9 cellular contexts compared by ENCODE assay signal in genomic region chr2:67476808-67477790, GRCh38.
DNase-seq lines count a peak whose midpoint lies in the region; ATAC-seq and TF ChIP-seq lines count a peak whose summit lies in the region.
"Had no signal": no experiment of that assay in that cellular context is flagged by ENCODE, and none has a peak within 500 bp of the region (broad histone marks: within the 10 kb centered on the region; RNA-seq: fewer than 3 reads in every experiment).

No MANE protein-coding gene starts in this region.

- no peaks in the 10 kb centered on the region for H3K36me3 ChIP-seq in breast epithelium

- ATAC-seq in HG02623 (IDR thresholded peaks at IDR 0.05; ENCODE audit: unreplicated experiment) (no peak), natural killer cell (no peak)

- H3K27me3 Mint-ChIP-seq in MCF 10A (ENCODE audit: insufficient read depth, unreplicated experiment) (no peaks in the 10 kb centered on the region), mesothelial cell of epicardium (ENCODE audit: low read depth) (no peaks in the 10 kb centered on the region), natural killer cell (ENCODE audit: low read depth in 2 of 2) (peaks cover 11 to 54% of the 10 kb centered on the region in 2 donors)
- no peaks in the 10 kb centered on the region for H3K27me3 Mint-ChIP-seq in activated naive CD4-positive, alpha-beta T cell treated with anti-CD3 and anti-CD28 coated beads, Interleukin-2, amount 10 ng/mL, durations not matched to agents 7 days and 5 days

- no TSS peak for BruUV-seq in MCF 10A (replicated peaks; lab: Mats Ljungman, UMichigan)

- no peaks in the 10 kb centered on the region for H3K36me3 Mint-ChIP-seq in MCF 10A (ENCODE audit: insufficient read depth, unreplicated experiment)
- peaks cover 2% of the 10 kb centered on the region for H3K36me3 Mint-ChIP-seq in mesothelial cell of epicardium
- H3K36me3 Mint-ChIP-seq in activated naive CD4-positive, alpha-beta T cell treated with anti-CD3 and anti-CD28 coated beads, Interleukin-2, amount 10 ng/mL, durations not matched to agents 7 days and 5 days, result no peaks in the 10 kb centered on the region
- no peaks in the 10 kb centered on the region for H3K36me3 Mint-ChIP-seq in natural killer cell
- H3K36me3 Mint-ChIP-seq: activated naive CD4-positive, alpha-beta T cell treated with anti-CD3 and anti-CD28 coated beads, Interleukin-2, amount 50 U/mL, for 24 hours had no signal

- H3K4me3 Mint-ChIP-seq in MCF 10A (ENCODE audit: unreplicated experiment) (no peak overlapping the region), mesothelial cell of epicardium (no peak overlapping the region), natural killer cell (no peak overlapping the region)
- H3K4me3 Mint-ChIP-seq in activated naive CD4-positive, alpha-beta T cell treated with anti-CD3 and anti-CD28 coated beads, Interleukin-2, amount 10 ng/mL, durations not matched to agents 7 days and 5 days, result no peak overlapping the region
- H3K4me3 Mint-ChIP-seq: activated naive CD4-positive, alpha-beta T cell treated with anti-CD3 and anti-CD28 coated beads, Interleukin-2, amount 50 U/mL, for 24 hours had no signal

- intact Hi-C loops in MCF 10A (cut with micrococcal nuclease) (loop anchor here (1.0 to 5.0 kb wide), 8 partner anchors 154 to 1045 kb away; no protein-coding TSS in a partner anchor), breast epithelium (cut with DNase I; ENCODE audit: low total_unique reads) (no loop called here), natural killer cell (cut with micrococcal nuclease) (no loop called here)

- no peaks in the 10 kb centered on the region for H3K9me3 Mint-ChIP-seq in MCF 10A (ENCODE audit: unreplicated experiment)
- H3K9me3 Mint-ChIP-seq in mesothelial cell of epicardium, result no peaks in the 10 kb centered on the region
- no peaks in the 10 kb centered on the region for H3K9me3 Mint-ChIP-seq in activated naive CD4-positive, alpha-beta T cell treated with anti-CD3 and anti-CD28 coated beads, Interleukin-2, amount 10 ng/mL, durations not matched to agents 7 days and 5 days
- H3K9me3 Mint-ChIP-seq in natural killer cell, result no peaks in the 10 kb centered on the region

- H3K27ac ChIP-seq in breast epithelium, result no peak overlapping the region

- POLR2A ChIA-PET in MCF 10A (lab: Yijun Ruan, JAX), result interaction anchor here (0.6 to 2.1 kb wide), 6 partner anchors 13 to 1043 kb away, joined by 3 to 10 read pairs (median 6); partner anchors contain the start of gene MEIS1

- no peaks in the 10 kb centered on the region for H3K27me3 ChIP-seq in breast epithelium

- no peaks in the 10 kb centered on the region for H3K4me1 ChIP-seq in breast epithelium

- no peak overlapping the region for H3K4me3 ChIP-seq in breast epithelium

- DNase-seq in MCF 10A (ENCODE audit: unreplicated experiment) (peak; percentile 56), breast epithelium (ENCODE audit: low spot score in 2 of 2) (no peak), NCI-H526 (lab: John Stamatoyannopoulos, UW) (peak; percentile 49 to 64), dedifferentiated amniotic fluid mesenchymal stem cell (ENCODE audit: extremely low spot score) (peak; percentile 43), mesothelial cell of epicardium (ENCODE audit: low spot score in 2 of 2, unreplicated experiment in 2 of 2) (no peak), natural killer cell (no peak)
- no peak for DNase-seq in activated naive CD4-positive, alpha-beta T cell treated with anti-CD3 and anti-CD28 coated beads, Interleukin-2, amount 10 ng/mL, durations not matched to agents 7 days and 5 days

- H3K4me1 Mint-ChIP-seq in MCF 10A (ENCODE audit: insufficient read depth, unreplicated experiment), result no peaks in the 10 kb centered on the region
- peaks cover 42% of the 10 kb centered on the region for H3K4me1 Mint-ChIP-seq in mesothelial cell of epicardium
- H3K4me1 Mint-ChIP-seq in activated naive CD4-positive, alpha-beta T cell treated with anti-CD3 and anti-CD28 coated beads, Interleukin-2, amount 10 ng/mL, durations not matched to agents 7 days and 5 days, result no peaks in the 10 kb centered on the region
- H3K4me1 Mint-ChIP-seq in natural killer cell, result no peaks in the 10 kb centered on the region
- H3K4me1 Mint-ChIP-seq: activated naive CD4-positive, alpha-beta T cell treated with anti-CD3 and anti-CD28 coated beads, Interleukin-2, amount 50 U/mL, for 24 hours had no signal

- TF ChIP-seq POLR2A in breast epithelium (IDR thresholded peaks at IDR 0.05), result no peak

- no peaks in the 10 kb centered on the region for H3K9me3 ChIP-seq in breast epithelium

- TF ChIP-seq CTCF in MCF 10A (IDR thresholded peaks at IDR 0.05; ENCODE audit: unreplicated experiment) (peak; percentile 50), breast epithelium (IDR thresholded peaks at IDR 0.05) (no peak), mesothelial cell of epicardium (IDR thresholded peaks at IDR 0.05; ENCODE audit: unreplicated experiment) (peak; percentile 21), natural killer cell (IDR thresholded peaks at IDR 0.05) (no peak)

- CTCF ChIA-PET in MCF 10A (lab: Yijun Ruan, JAX), result interaction anchor here (0.5 to 3.0 kb wide), 19 partner anchors 12 to 1451 kb away, joined by 3 to 24 read pairs (median 3); no protein-coding TSS in a partner anchor
- CTCF ChIA-PET in activated naive CD4-positive, alpha-beta T cell treated with anti-CD3 and anti-CD28 coated beads, Interleukin-2, amount 10 ng/mL, durations not matched to agents 7 days and 5 days (lab: Charles Lee), result no interaction called here

- H3K27ac Mint-ChIP-seq in MCF 10A (ENCODE audit: low read depth, unreplicated experiment) (peak overlapping the region; percentile 7), mesothelial cell of epicardium (peak overlapping the region; percentile 86), natural killer cell (no peak overlapping the region)
- H3K27ac Mint-ChIP-seq in activated naive CD4-positive, alpha-beta T cell treated with anti-CD3 and anti-CD28 coated beads, Interleukin-2, amount 10 ng/mL, durations not matched to agents 7 days and 5 days, result no peak overlapping the region
- H3K27ac Mint-ChIP-seq: activated naive CD4-positive, alpha-beta T cell treated with anti-CD3 and anti-CD28 coated beads, Interleukin-2, amount 50 U/mL, for 24 hours had no signal

Comparison
In these comparisons a context has a peak if more than half of its experiments do, and no peak if none do; other contexts are left out.
1. DNase-seq: peak in MCF 10A (single experiment), NCI-H526 (2 of 2) and dedifferentiated amniotic fluid mesenchymal stem cell (single experiment); none in breast epithelium (0 of 2), mesothelial cell of epicardium (0 of 2), activated naive CD4-positive, alpha-beta T cell treated with anti-CD3 and anti-CD28 coated beads, Interleukin-2, amount 10 ng/mL, durations not matched to agents 7 days and 5 days (single experiment) and natural killer cell (single experiment).
2. CTCF ChIP-seq: peak in MCF 10A (single experiment) and mesothelial cell of epicardium (single experiment); none in breast epithelium (0 of 3) and natural killer cell (single experiment).
3. H3K27ac Mint-ChIP-seq: peak in MCF 10A (single experiment) and mesothelial cell of epicardium (single experiment); none in activated naive CD4-positive, alpha-beta T cell treated with anti-CD3 and anti-CD28 coated beads, Interleukin-2, amount 10 ng/mL, durations not matched to agents 7 days and 5 days (single experiment) and natural killer cell (0 of 2).